24 cellular contexts compared by ENCODE assay signal in genomic region chr12:111886662-111887545, GRCh38. TPM values are rescaled to one million over a fixed set of nuclear protein-coding genes. Genes with fewer than 3 reads are reported as not detected.
A peak's percentile ranks its signal among the peaks of the same experiment; 100 is the strongest.
DNase-seq lines count a peak whose midpoint lies in the region; FAIRE-seq and TF ChIP-seq lines count a peak whose summit lies in the region.
"Had no signal": no experiment of that assay in that cellular context is flagged by ENCODE, and none has a peak within 500 bp of the region (broad histone marks: within the 10 kb centered on the region; RNA-seq: fewer than 3 reads in every experiment).

No MANE protein-coding gene starts in this region.

- CTCF ChIA-PET in activated naive CD4-positive, alpha-beta T cell treated with anti-CD3 and anti-CD28 coated beads for 36 hours (lab: Charles Lee) = no interaction called here
- CTCF ChIA-PET in activated naive CD4-positive, alpha-beta T cell treated with anti-CD3 and anti-CD28 coated beads, Interleukin-2, amount 10 ng/mL, durations not matched to agents 7 days and 5 days (lab: Charles Lee) = no interaction called here

- no peaks in the 10 kb centered on the region for H3K79me1 ChIP-seq in H9 (ENCODE audit: insufficient read depth, low read depth, low read length, poor library complexity, severe bottlenecking)

- no peak overlapping the region for H3K56ac ChIP-seq in H9 (ENCODE audit: insufficient read length, low read depth, low read length)

- no peaks in the 10 kb centered on the region for H4K20me1 ChIP-seq in H9 (ENCODE audit: control insufficient read depth, insufficient read depth, insufficient read length)

- H3K9me3 ChIP-seq in H9 (ENCODE audit: control insufficient read depth, low read depth, low read length) (no peaks in the 10 kb centered on the region), WERI-Rb-1 (ENCODE audit: severe bottlenecking) (no peaks in the 10 kb centered on the region)
- H3K9me3 ChIP-seq: MG63, pancreas, thyroid gland had no signal

- FAIRE-seq in RCC 7860 (lab: Jason Lieb, UNC) = no peak
- FAIRE-seq: kidney, pancreas had no signal

- H2BK15ac ChIP-seq in H9 (ENCODE audit: low read depth, low read length) = no peak overlapping the region

- no peaks in the 10 kb centered on the region for H3K9me3 Mint-ChIP-seq in activated naive CD4-positive, alpha-beta T cell treated with anti-CD3 and anti-CD28 coated beads for 36 hours
- H3K9me3 Mint-ChIP-seq in activated naive CD4-positive, alpha-beta T cell treated with anti-CD3 and anti-CD28 coated beads, Interleukin-2, amount 10 ng/mL, durations not matched to agents 7 days and 5 days = no peaks in the 10 kb centered on the region
- no peaks in the 10 kb centered on the region for H3K9me3 Mint-ChIP-seq in H9
- H3K9me3 Mint-ChIP-seq in nephron progenitor cell = no peaks in the 10 kb centered on the region
- no peaks in the 10 kb centered on the region for H3K9me3 Mint-ChIP-seq in chondrocyte (ENCODE audit: low read depth)
- H3K9me3 Mint-ChIP-seq: activated B cell treated with CpG ODN at 0.5 μM for 24 hours, natural killer cell had no signal

- no peak overlapping the region for H2BK5ac ChIP-seq in H9 (ENCODE audit: insufficient read length, low read length)

- no peak overlapping the region for H4K5ac ChIP-seq in H9 (ENCODE audit: insufficient read length, low read depth, low read length)

- H3K9ac ChIP-seq in H9 (ENCODE audit: extremely low read depth, insufficient read length, low read length) = no peak overlapping the region

- H3K4me1 Mint-ChIP-seq in activated naive CD4-positive, alpha-beta T cell treated with anti-CD3 and anti-CD28 coated beads for 36 hours (ENCODE audit: low read depth) = no peaks in the 10 kb centered on the region
- H3K4me1 Mint-ChIP-seq in activated naive CD4-positive, alpha-beta T cell treated with anti-CD3 and anti-CD28 coated beads, Interleukin-2, amount 10 ng/mL, durations not matched to agents 7 days and 5 days = no peaks in the 10 kb centered on the region
- H3K4me1 Mint-ChIP-seq in H9 (no peaks in the 10 kb centered on the region), nephron progenitor cell (no peaks in the 10 kb centered on the region), chondrocyte (ENCODE audit: low read depth) (no peaks in the 10 kb centered on the region)
- H3K4me1 Mint-ChIP-seq: activated B cell treated with CpG ODN at 0.5 μM for 24 hours, natural killer cell had no signal

- H3K27ac Mint-ChIP-seq in activated naive CD4-positive, alpha-beta T cell treated with anti-CD3 and anti-CD28 coated beads for 36 hours = peak overlapping the region; percentile 42
- no peak overlapping the region for H3K27ac Mint-ChIP-seq in activated naive CD4-positive, alpha-beta T cell treated with anti-CD3 and anti-CD28 coated beads, Interleukin-2, amount 10 ng/mL, durations not matched to agents 7 days and 5 days
- peak overlapping the region; percentile 22 to 61 (median 44); a peak in 5 of 7 replicates for H3K27ac Mint-ChIP-seq in H9
- H3K27ac Mint-ChIP-seq in nephron progenitor cell = peak overlapping the region; percentile 50
- no peak overlapping the region for H3K27ac Mint-ChIP-seq in chondrocyte (ENCODE audit: unreplicated experiment)
- H3K27ac Mint-ChIP-seq: activated B cell treated with CpG ODN at 0.5 μM for 24 hours, natural killer cell had no signal

- H3K23ac ChIP-seq in H9 (ENCODE audit: insufficient read length, low read depth, low read length) = no peak overlapping the region

- no peak overlapping the region for H3K4ac ChIP-seq in H9 (ENCODE audit: low read depth, low read length)

- no peaks in the 10 kb centered on the region for H3K79me2 ChIP-seq in H9 (ENCODE audit: insufficient read depth, low read length)

- H3K36me3 Mint-ChIP-seq in activated naive CD4-positive, alpha-beta T cell treated with anti-CD3 and anti-CD28 coated beads for 36 hours (ENCODE audit: low read depth) = peaks cover 43% of the 10 kb centered on the region
- peaks cover 63% of the 10 kb centered on the region for H3K36me3 Mint-ChIP-seq in activated naive CD4-positive, alpha-beta T cell treated with anti-CD3 and anti-CD28 coated beads, Interleukin-2, amount 10 ng/mL, durations not matched to agents 7 days and 5 days
- H3K36me3 Mint-ChIP-seq in H9 (ENCODE audit: insufficient read depth in 1 of 3, low read depth in 3 of 3) = peaks cover 62 to 91% (median 83%) of the 10 kb centered on the region in 3 experiments; a peak in 6 of 7 replicates
- H3K36me3 Mint-ChIP-seq in nephron progenitor cell (ENCODE audit: low read depth) = peaks cover 80% of the 10 kb centered on the region
- H3K36me3 Mint-ChIP-seq in chondrocyte (ENCODE audit: low read depth) = peaks cover 57% of the 10 kb centered on the region

- no peak overlapping the region for H3K4me3 Mint-ChIP-seq in activated naive CD4-positive, alpha-beta T cell treated with anti-CD3 and anti-CD28 coated beads for 36 hours
- H3K4me3 Mint-ChIP-seq in activated naive CD4-positive, alpha-beta T cell treated with anti-CD3 and anti-CD28 coated beads, Interleukin-2, amount 10 ng/mL, durations not matched to agents 7 days and 5 days = no peak overlapping the region
- H3K4me3 Mint-ChIP-seq in H9 = no peak overlapping the region
- H3K4me3 Mint-ChIP-seq in nephron progenitor cell = no peak overlapping the region
- no peak overlapping the region for H3K4me3 Mint-ChIP-seq in chondrocyte (ENCODE audit: unreplicated experiment)
- H3K4me3 Mint-ChIP-seq: activated B cell treated with CpG ODN at 0.5 μM for 24 hours, natural killer cell had no signal

- no peak overlapping the region for H2AK5ac ChIP-seq in H9 (ENCODE audit: insufficient read length, low read length)

- no peak overlapping the region for H4K91ac ChIP-seq in H9 (ENCODE audit: insufficient read length, low read depth, low read length)

- peaks cover 97% of the 10 kb centered on the region for H3K36me3 ChIP-seq in WERI-Rb-1

- H3K4me2 ChIP-seq in H9 (ENCODE audit: insufficient read depth, insufficient read length, low read length) = no peak overlapping the region

- H3K18ac ChIP-seq in H9 (ENCODE audit: insufficient read length, low read depth, low read length) = no peak overlapping the region

- WGBS in H9 (ENCODE audit: extremely low coverage, insufficient read length, low lambda C conversion rate) = no CpG with 5 or more reads among the region's 7 CpGs

- H2BK12ac ChIP-seq in H9 (ENCODE audit: insufficient read length, low read depth, low read length) = no peak overlapping the region

- no peaks in the 10 kb centered on the region for H3K27me3 Mint-ChIP-seq in activated naive CD4-positive, alpha-beta T cell treated with anti-CD3 and anti-CD28 coated beads for 36 hours (ENCODE audit: low read depth)
- H3K27me3 Mint-ChIP-seq in activated naive CD4-positive, alpha-beta T cell treated with anti-CD3 and anti-CD28 coated beads, Interleukin-2, amount 10 ng/mL, durations not matched to agents 7 days and 5 days = no peaks in the 10 kb centered on the region
- H3K27me3 Mint-ChIP-seq in H9 (ENCODE audit: low read depth) (no peaks in the 10 kb centered on the region), nephron progenitor cell (ENCODE audit: low read depth, poor library complexity) (no peaks in the 10 kb centered on the region), chondrocyte (ENCODE audit: low read depth) (no peaks in the 10 kb centered on the region)
- H3K27me3 Mint-ChIP-seq: activated B cell treated with CpG ODN at 0.5 μM for 24 hours had no signal

- no peak for TF ChIP-seq CTCF in H9 (conservative IDR thresholded peaks at IDR 0.05)
- TF ChIP-seq CTCF in nephron progenitor cell (IDR thresholded peaks at IDR 0.05) = no peak
- TF ChIP-seq CTCF in WERI-Rb-1 (IDR thresholded peaks at IDR 0.05; ENCODE audit: low read depth, low read length) = no peak
- TF ChIP-seq CTCF in chondrocyte (IDR thresholded peaks at IDR 0.05) = no peak

- H3K14ac ChIP-seq in H9 (ENCODE audit: insufficient read depth, low read length) = no peak overlapping the region

- no peak for DNase-seq in activated naive CD4-positive, alpha-beta T cell treated with anti-CD3 and anti-CD28 coated beads for 36 hours
- DNase-seq in activated naive CD4-positive, alpha-beta T cell treated with anti-CD3 and anti-CD28 coated beads, Interleukin-2, amount 10 ng/mL, durations not matched to agents 7 days and 5 days = no peak
- DNase-seq in H9 (no peak), caudate nucleus (lab: John Stamatoyannopoulos, UW) (peak in 2 of 61 donors; percentile 19 to 41), nephron progenitor cell (no peak), RCC 7860 (ENCODE audit: low spot score) (no peak), WERI-Rb-1 (no peak), chondrocyte (ENCODE audit: low spot score) (no peak)
- DNase-seq: ACHN; activated B cell treated with CpG ODN at 0.5 μM for 24 hours; activated CD4-positive, alpha-beta T cell treated with anti-CD3 and anti-CD28 coated beads, Interleukin-2, amount 50 U/mL, for 48 hours; amygdala; erythroblast; foreskin melanocyte; GF-D8; kidney; mesenchymal stem cell; MG63; natural killer cell; NCI-H748 treated with DMSO at 0.1 percent for 48 hours; pancreas; thyroid gland had no signal

- no peak overlapping the region for H4K8ac ChIP-seq in H9 (replicated peaks; ENCODE audit: insufficient read length, low read depth, low read length)

- H3K4me1 ChIP-seq in H9 (ENCODE audit: insufficient read depth, low read length) = no peaks in the 10 kb centered on the region
- H3K4me1 ChIP-seq: pancreas, thyroid gland had no signal

- no peak overlapping the region for H3K4me3 ChIP-seq in WERI-Rb-1 (ENCODE audit: low read depth, low read length)
- H3K4me3 ChIP-seq: MG63, pancreas, SK-N-MC, thyroid gland had no signal

- intact Hi-C loops in activated naive CD4-positive, alpha-beta T cell treated with anti-CD3 and anti-CD28 coated beads for 36 hours (cut with micrococcal nuclease) = no loop called here

- H3T11ph ChIP-seq in H9 (ENCODE audit: low read length) = no peak overlapping the region

- no peak overlapping the region for H2BK20ac ChIP-seq in H9 (ENCODE audit: low read depth, low read length, poor library complexity, severe bottlenecking)

- H2BK120ac ChIP-seq in H9 (ENCODE audit: low read depth, low read length, poor library complexity, severe bottlenecking) = no peak overlapping the region

- H2AFZ ChIP-seq in H9 (ENCODE audit: low read length) = no peak overlapping the region

- H3K27ac ChIP-seq in H9 (ENCODE audit: insufficient read length, low read depth, low read length) = no peak overlapping the region
- H3K27ac ChIP-seq in caudate nucleus (ENCODE audit: low read depth, low read length) = peak overlapping the region; percentile 3
- H3K27ac ChIP-seq in WERI-Rb-1 = no peak overlapping the region
- H3K27ac ChIP-seq: HL-60, pancreas, SK-N-MC, thyroid gland had no signal

- H3K23me2 ChIP-seq in H9 (ENCODE audit: insufficient read length, low read depth, low read length, poor library complexity, severe bottlenecking) = no peaks in the 10 kb centered on the region

- no peaks in the 10 kb centered on the region for H3K27me3 ChIP-seq in H9 (ENCODE audit: insufficient read depth, low read length)
- H3K27me3 ChIP-seq in WERI-Rb-1 (ENCODE audit: insufficient read depth, low read depth, severe bottlenecking) = no peaks in the 10 kb centered on the region
- H3K27me3 ChIP-seq: MG63, pancreas, thyroid gland had no signal

RNA-seq across cellular contexts. Expression of gene MAPKAPK5, which starts 44.9 kb away (rescaled TPM):
- total RNA-seq in activated naive CD4-positive, alpha-beta T cell treated with anti-CD3 and anti-CD28 coated beads for 36 hours = 10 to 100 TPM; 41.9 to 43.6 TPM
- total RNA-seq in H9 (2021) (80.7 and 85.7 TPM in 2 replicates), chondrocyte (30.1 to 31.9 TPM (median 31.6 TPM) in 3 replicates)

Comparison
In these comparisons a context has a peak if more than half of its experiments do, and no peak if none do; other contexts are left out.
1. H3K27ac Mint-ChIP-seq: peak in activated naive CD4-positive, alpha-beta T cell treated with anti-CD3 and anti-CD28 coated beads for 36 hours (single experiment), H9 (3 of 3) and nephron progenitor cell (single experiment); none in activated naive CD4-positive, alpha-beta T cell treated with anti-CD3 and anti-CD28 coated beads, Interleukin-2, amount 10 ng/mL, durations not matched to agents 7 days and 5 days (single experiment) and chondrocyte (single experiment).